Comparison of ENCODE assay signal across 7 cellular contexts in the genomic region with DNA sequence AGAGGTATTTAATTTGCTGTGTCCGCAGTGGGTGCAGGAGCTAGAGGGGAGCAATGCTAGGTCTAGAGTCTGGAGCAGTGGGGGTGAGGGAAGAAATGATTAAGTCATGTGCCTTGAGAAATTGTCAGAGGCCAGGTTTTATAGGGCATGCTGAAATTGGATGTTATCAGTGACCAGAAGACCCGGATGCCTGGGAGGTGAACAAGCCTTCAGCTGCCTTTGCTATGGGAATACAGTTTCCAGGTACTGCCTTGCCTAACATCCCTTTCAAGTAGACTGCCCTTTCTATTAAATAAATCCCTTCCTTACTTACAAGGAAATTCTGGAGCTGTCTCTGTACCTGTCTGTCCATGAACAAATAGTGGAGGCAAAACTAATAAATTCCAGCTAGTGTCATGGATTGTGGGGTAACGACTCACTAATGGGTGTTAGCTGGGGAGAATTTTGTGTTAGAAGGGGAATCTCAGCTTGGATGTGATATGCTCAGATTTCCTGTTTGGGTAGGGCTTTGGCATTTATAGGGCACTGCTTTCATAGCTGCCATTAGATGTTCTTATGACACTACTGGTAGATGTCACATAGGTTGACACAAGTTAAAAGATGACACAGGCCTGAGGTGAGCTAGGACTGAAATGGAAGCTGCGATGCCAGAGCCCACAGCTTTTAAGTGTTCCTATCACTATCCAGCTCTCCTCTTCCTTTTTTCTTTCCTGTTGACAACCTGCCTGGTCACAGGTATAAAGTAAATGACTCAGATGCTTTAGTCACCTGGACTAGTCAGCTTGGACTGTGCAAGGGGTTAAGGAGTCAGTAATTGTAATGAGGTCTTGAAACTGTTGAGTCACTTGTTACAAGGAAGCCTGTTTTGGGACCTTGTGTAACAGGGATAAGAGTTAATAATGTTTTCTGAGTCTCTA. TPM values are rescaled to one million over a fixed set of nuclear protein-coding genes. Genes with fewer than 3 reads are reported as not detected.
A peak's percentile ranks its signal among the peaks of the same experiment; 100 is the strongest.
DNase-seq lines count a peak whose midpoint lies in the region; ATAC-seq and TF ChIP-seq lines count a peak whose summit lies in the region.

No MANE protein-coding gene starts in this region.

- H3K27me3 Mint-ChIP-seq in WTC11 (ENCODE audit: low read depth) = no peaks in the 10 kb centered on the region
- no peaks in the 10 kb centered on the region for H3K27me3 Mint-ChIP-seq in stimulated activated naive B cell treated with anti-CD40 and anti-IgM and Interleukin-4, amounts not matched to agents 10 μg/mL and 1 μg/mL and 100 μg/mL, for 72 hours

- no peaks in the 10 kb centered on the region for H3K27me3 ChIP-seq in heart right ventricle

- no peak overlapping the region for H3K4me3 ChIP-seq in heart right ventricle

- POLR2A ChIA-PET in WTC11 (lab: Charles Lee) = no interaction called here

- H3K9me3 Mint-ChIP-seq in WTC11 = no peaks in the 10 kb centered on the region
- peaks cover 0 to 3% of the 10 kb centered on the region in 2 donors for H3K9me3 Mint-ChIP-seq in stimulated activated naive B cell treated with anti-CD40 and anti-IgM and Interleukin-4, amounts not matched to agents 10 μg/mL and 1 μg/mL and 100 μg/mL, for 72 hours

- peaks cover 0 to 67% (median 18%) of the 10 kb centered on the region in 9 donors for H3K36me3 ChIP-seq in heart right ventricle

- ATAC-seq in HG02623 (IDR thresholded peaks at IDR 0.05; ENCODE audit: unreplicated experiment) (peak; percentile 34), WTC11 (no peak), heart right ventricle (peak in 2 of 8 donors; percentile 20 to 26), GM18873 (IDR thresholded peaks at IDR 0.05; ENCODE audit: low FRiP score, unreplicated experiment) (no peak)
- peak; percentile 48 to 60 for ATAC-seq in stimulated activated naive B cell treated with anti-CD40 and anti-IgM and Interleukin-4, amounts not matched to agents 10 μg/mL and 1 μg/mL and 100 μg/mL, for 72 hours (replicated peaks)

- intact Hi-C loops in heart right ventricle (cut with DNase I) = loop anchor here in 4 of 10 donors (5.0 kb wide), 3 partner anchors 114 to 124 kb away; no protein-coding TSS in a partner anchor

- TF ChIP-seq CTCF in WTC11 (IDR thresholded peaks at IDR 0.05) (no peak), heart right ventricle (IDR thresholded peaks at IDR 0.05) (no peak)

- H3K4me3 Mint-ChIP-seq in WTC11 = no peak overlapping the region
- H3K4me3 Mint-ChIP-seq in stimulated activated naive B cell treated with anti-CD40 and anti-IgM and Interleukin-4, amounts not matched to agents 10 μg/mL and 1 μg/mL and 100 μg/mL, for 72 hours = peak overlapping the region; percentile 55 to 76

- peaks cover 34% of the 10 kb centered on the region for H3K36me3 Mint-ChIP-seq in WTC11
- peaks cover 46 to 65% of the 10 kb centered on the region in 2 donors for H3K36me3 Mint-ChIP-seq in stimulated activated naive B cell treated with anti-CD40 and anti-IgM and Interleukin-4, amounts not matched to agents 10 μg/mL and 1 μg/mL and 100 μg/mL, for 72 hours

- H3K9me3 ChIP-seq in heart right ventricle = no peaks in the 10 kb centered on the region

- peaks cover 4 to 91% (median 75%) of the 10 kb centered on the region in 9 donors for H3K4me1 ChIP-seq in heart right ventricle

- DNase-seq in WTC11 (ENCODE audit: low spot score) (no peak), heart right ventricle (no peak), NCI-H2171 (lab: John Stamatoyannopoulos, UW) (no peak), T-helper 9 cell (no peak)
- no peak for DNase-seq in stimulated activated naive B cell treated with anti-CD40 and anti-IgM and Interleukin-4, amounts not matched to agents 10 μg/mL and 1 μg/mL and 100 μg/mL, for 72 hours

- H3K27ac Mint-ChIP-seq in WTC11 = peak overlapping the region; percentile 75
- peak overlapping the region; percentile 87 for H3K27ac Mint-ChIP-seq in stimulated activated naive B cell treated with anti-CD40 and anti-IgM and Interleukin-4, amounts not matched to agents 10 μg/mL and 1 μg/mL and 100 μg/mL, for 72 hours

- H3K4me1 Mint-ChIP-seq in WTC11 = peaks cover 63% of the 10 kb centered on the region
- H3K4me1 Mint-ChIP-seq in stimulated activated naive B cell treated with anti-CD40 and anti-IgM and Interleukin-4, amounts not matched to agents 10 μg/mL and 1 μg/mL and 100 μg/mL, for 72 hours = peaks cover 50 to 82% of the 10 kb centered on the region in 2 donors

- 58 to 84% methylated on average over 4 of the region's 4 CpGs for WGBS in heart right ventricle, 2 donors

- CTCF ChIA-PET in WTC11 (lab: Charles Lee) = interaction anchor here (0.6 to 2.3 kb wide), 7 partner anchors 8 to 133 kb away, joined by 3 to 18 read pairs (median 3); no protein-coding TSS in a partner anchor

- H3K27ac ChIP-seq in heart right ventricle = peak overlapping the region in 8 of 10 donors; percentile 5 to 66 (median 31)

TF ChIP-seq in WTC11, 78 proteins besides CTCF, POLR2A, EP300 and RAD21:
- TF ChIP-seq, protein P1, sequence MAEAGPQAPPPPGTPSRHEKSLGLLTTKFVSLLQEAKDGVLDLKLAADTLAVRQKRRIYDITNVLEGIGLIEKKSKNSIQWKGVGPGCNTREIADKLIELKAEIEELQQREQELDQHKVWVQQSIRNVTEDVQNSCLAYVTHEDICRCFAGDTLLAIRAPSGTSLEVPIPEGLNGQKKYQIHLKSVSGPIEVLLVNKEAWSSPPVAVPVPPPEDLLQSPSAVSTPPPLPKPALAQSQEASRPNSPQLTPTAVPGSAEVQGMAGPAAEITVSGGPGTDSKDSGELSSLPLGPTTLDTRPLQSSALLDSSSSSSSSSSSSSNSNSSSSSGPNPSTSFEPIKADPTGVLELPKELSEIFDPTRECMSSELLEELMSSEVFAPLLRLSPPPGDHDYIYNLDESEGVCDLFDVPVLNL (CRISPR knock-in tag; IDR thresholded peaks at IDR 0.05; ENCODE audit: borderline replicate concordance, low read depth) = no peak
- TF ChIP-seq, protein P2, sequence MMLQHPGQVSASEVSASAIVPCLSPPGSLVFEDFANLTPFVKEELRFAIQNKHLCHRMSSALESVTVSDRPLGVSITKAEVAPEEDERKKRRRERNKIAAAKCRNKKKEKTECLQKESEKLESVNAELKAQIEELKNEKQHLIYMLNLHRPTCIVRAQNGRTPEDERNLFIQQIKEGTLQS (CRISPR knock-in tag; conservative IDR thresholded peaks at IDR 0.05) = no peak
- TF ChIP-seq OVOL2 (CRISPR knock-in tag; IDR thresholded peaks at IDR 0.05; ENCODE audit: borderline replicate concordance) (no peak), ZNF219 (CRISPR knock-in tag; IDR thresholded peaks at IDR 0.05; ENCODE audit: borderline replicate concordance) (no peak), SP1 (CRISPR knock-in tag; conservative IDR thresholded peaks at IDR 0.05) (no peak), ZNF263 (CRISPR knock-in tag; IDR thresholded peaks at IDR 0.05; ENCODE audit: low read depth) (no peak), FOXJ3 (CRISPR knock-in tag; IDR thresholded peaks at IDR 0.05; ENCODE audit: borderline replicate concordance) (no peak), FOXK1 (CRISPR knock-in tag; IDR thresholded peaks at IDR 0.05) (no peak), SMAD3 (CRISPR knock-in tag; IDR thresholded peaks at IDR 0.05; ENCODE audit: borderline replicate concordance) (no peak), CREM (CRISPR knock-in tag; IDR thresholded peaks at IDR 0.05) (no peak), TEAD1 (CRISPR knock-in tag; IDR thresholded peaks at IDR 0.05) (no peak)
- TF ChIP-seq, protein P3, sequence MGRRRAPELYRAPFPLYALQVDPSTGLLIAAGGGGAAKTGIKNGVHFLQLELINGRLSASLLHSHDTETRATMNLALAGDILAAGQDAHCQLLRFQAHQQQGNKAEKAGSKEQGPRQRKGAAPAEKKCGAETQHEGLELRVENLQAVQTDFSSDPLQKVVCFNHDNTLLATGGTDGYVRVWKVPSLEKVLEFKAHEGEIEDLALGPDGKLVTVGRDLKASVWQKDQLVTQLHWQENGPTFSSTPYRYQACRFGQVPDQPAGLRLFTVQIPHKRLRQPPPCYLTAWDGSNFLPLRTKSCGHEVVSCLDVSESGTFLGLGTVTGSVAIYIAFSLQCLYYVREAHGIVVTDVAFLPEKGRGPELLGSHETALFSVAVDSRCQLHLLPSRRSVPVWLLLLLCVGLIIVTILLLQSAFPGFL (CRISPR knock-in tag; IDR thresholded peaks at IDR 0.05; ENCODE audit: borderline replicate concordance) = no peak
- TF ChIP-seq, protein P4, sequence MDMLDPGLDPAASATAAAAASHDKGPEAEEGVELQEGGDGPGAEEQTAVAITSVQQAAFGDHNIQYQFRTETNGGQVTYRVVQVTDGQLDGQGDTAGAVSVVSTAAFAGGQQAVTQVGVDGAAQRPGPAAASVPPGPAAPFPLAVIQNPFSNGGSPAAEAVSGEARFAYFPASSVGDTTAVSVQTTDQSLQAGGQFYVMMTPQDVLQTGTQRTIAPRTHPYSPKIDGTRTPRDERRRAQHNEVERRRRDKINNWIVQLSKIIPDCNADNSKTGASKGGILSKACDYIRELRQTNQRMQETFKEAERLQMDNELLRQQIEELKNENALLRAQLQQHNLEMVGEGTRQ (CRISPR knock-in tag; IDR thresholded peaks at IDR 0.05) = no peak
- TF ChIP-seq, protein P5, sequence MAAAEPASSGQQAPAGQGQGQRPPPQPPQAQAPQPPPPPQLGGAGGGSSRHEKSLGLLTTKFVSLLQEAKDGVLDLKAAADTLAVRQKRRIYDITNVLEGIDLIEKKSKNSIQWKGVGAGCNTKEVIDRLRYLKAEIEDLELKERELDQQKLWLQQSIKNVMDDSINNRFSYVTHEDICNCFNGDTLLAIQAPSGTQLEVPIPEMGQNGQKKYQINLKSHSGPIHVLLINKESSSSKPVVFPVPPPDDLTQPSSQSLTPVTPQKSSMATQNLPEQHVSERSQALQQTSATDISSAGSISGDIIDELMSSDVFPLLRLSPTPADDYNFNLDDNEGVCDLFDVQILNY (CRISPR knock-in tag; IDR thresholded peaks at IDR 0.05) = no peak
- TF ChIP-seq, protein P6, sequence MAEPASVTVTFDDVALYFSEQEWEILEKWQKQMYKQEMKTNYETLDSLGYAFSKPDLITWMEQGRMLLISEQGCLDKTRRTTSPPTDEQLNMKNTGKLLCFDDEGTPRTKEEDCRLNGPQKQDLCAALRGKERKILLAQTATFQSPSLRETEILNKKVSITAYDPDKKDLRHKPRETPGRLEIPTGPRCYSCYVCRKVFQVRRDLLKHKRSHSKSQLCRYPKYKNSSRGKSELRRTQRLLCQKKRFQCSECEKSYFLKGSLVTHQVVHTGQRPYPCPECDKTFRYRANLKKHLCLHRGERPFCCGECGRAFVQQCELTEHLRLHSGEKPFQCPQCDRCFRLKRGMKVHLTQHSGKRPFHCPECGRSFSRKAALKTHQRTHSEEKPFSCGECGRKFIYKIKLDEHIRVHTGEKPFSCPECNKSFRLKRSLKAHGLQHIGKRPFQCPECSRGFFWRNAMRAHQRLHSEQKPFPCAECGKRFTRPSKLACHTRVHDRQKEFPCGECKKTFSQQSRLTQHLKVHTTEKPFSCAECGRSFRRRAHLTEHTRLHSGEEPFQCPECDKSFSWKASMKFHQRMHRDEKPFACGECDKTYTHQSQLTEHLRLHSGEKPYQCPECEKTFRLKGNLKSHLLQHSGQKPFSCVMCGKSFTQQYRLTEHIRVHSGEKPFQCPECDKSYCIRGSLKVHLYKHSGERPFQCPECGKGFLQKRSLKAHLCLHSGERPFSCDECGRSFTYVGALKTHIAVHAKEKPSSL (CRISPR knock-in tag; conservative IDR thresholded peaks at IDR 0.05) = no peak

RNA-seq across cellular contexts. Expression of a gene that starts 21.3 kb away (rescaled TPM):
- total RNA-seq in WTC11 (2021) (75.8 to 101 TPM (median 87.6 TPM) in 3 replicates), heart right ventricle (10 to 100 TPM; 38.0 to 74.0 (median 56.3) TPM)
- 10 to 100 TPM; 12.2 to 41.7 TPM for polyA plus RNA-seq in heart right ventricle

Comparison
In these comparisons a context has a peak if more than half of its experiments do, and no peak if none do; other contexts are left out.
1. ATAC-seq: peak in HG02623 (single experiment) and stimulated activated naive B cell treated with anti-CD40 and anti-IgM and Interleukin-4, amounts not matched to agents 10 μg/mL and 1 μg/mL and 100 μg/mL, for 72 hours (2 of 2); none in WTC11 (single experiment) and GM18873 (single experiment).